In genomic region chr13:40777166-40777956, GRCh38 we compare ENCODE assay signal across 8 cellular contexts. TPM values are rescaled to one million over a fixed set of nuclear protein-coding genes. Genes with fewer than 3 reads are reported as not detected.
DNase-seq lines count a peak whose midpoint lies in the region; ATAC-seq and TF ChIP-seq lines count a peak whose summit lies in the region.

No MANE protein-coding gene starts in this region.

- TF ChIP-seq CTCF in AG09309 (IDR thresholded peaks at IDR 0.05; ENCODE audit: control insufficient read depth, insufficient read depth, low read depth, low read length, missing control alignments): peak; percentile 48
- no peak for TF ChIP-seq CTCF in lung (IDR thresholded peaks at IDR 0.05; ENCODE audit: control extremely low read depth, extremely low read depth)
- peak; percentile 65 for TF ChIP-seq CTCF in thoracic aorta (IDR thresholded peaks at IDR 0.05)

- peak overlapping the region; percentile 97 for H3K27ac Mint-ChIP-seq in T-helper 17 cell

- H3K4me1 Mint-ChIP-seq in T-helper 17 cell: peaks cover 31% of the 10 kb centered on the region

- H3K4me1 ChIP-seq in lung (ENCODE audit: control insufficient read depth in 2 of 2, insufficient read depth in 2 of 2, low read length in 2 of 2): peaks cover 0 to 3% of the 10 kb centered on the region in 2 donors
- peaks cover 0 to 8% of the 10 kb centered on the region in 2 donors for H3K4me1 ChIP-seq in thoracic aorta (ENCODE audit: control insufficient read depth in 1 of 2, low read depth in 2 of 2)

- H3K27me3 ChIP-seq in lung (ENCODE audit: control insufficient read depth, insufficient read depth): no peaks in the 10 kb centered on the region
- H3K27me3 ChIP-seq in thoracic aorta (replicated peaks; ENCODE audit: insufficient read depth): no peaks in the 10 kb centered on the region

- H3K9me3 ChIP-seq in T-helper 17 cell (ENCODE audit: control insufficient read depth, low read length, poor library complexity, severe bottlenecking): no peaks in the 10 kb centered on the region
- H3K9me3 ChIP-seq in lung (ENCODE audit: control insufficient read depth in 2 of 2, insufficient read depth in 1 of 2, low read length in 1 of 2): no peaks in the 10 kb centered on the region
- no peaks in the 10 kb centered on the region for H3K9me3 ChIP-seq in thoracic aorta

- no peaks in the 10 kb centered on the region for H3K36me3 Mint-ChIP-seq in T-helper 17 cell (ENCODE audit: low read depth)

- H3K27me3 Mint-ChIP-seq in T-helper 17 cell: no peaks in the 10 kb centered on the region

- H3K4me3 ChIP-seq in AG09309 (ENCODE audit: control insufficient read depth, low read depth, low read length) (no peak overlapping the region), lung (no peak overlapping the region), thoracic aorta (peak overlapping the region; percentile 57)

- H3K27ac ChIP-seq in lung (ENCODE audit: low read depth in 1 of 2, low read length in 1 of 2) (peak overlapping the region in 1 of 2 donors; percentile 56), thoracic aorta (no peak overlapping the region)

- DNase-seq in AG09309 (ENCODE audit: low read depth): no peak
- DNase-seq in NCI-H1092 treated with DMSO at 0.1 percent for 48 hours (lab: John Stamatoyannopoulos, UW): peak; percentile 66
- no peak for DNase-seq in T-helper 17 cell
- DNase-seq in dermis microvascular lymphatic vessel endothelial cell (ENCODE audit: low read depth in 2 of 2): peak; percentile 48 to 63
- peak; percentile 40 for DNase-seq in lung (ENCODE audit: low spot score)
- no peak for DNase-seq in thoracic aorta (ENCODE audit: low spot score)

- H3K4me3 Mint-ChIP-seq in T-helper 17 cell: peak overlapping the region; percentile 92

- H3K36me3 ChIP-seq in lung (ENCODE audit: control insufficient read depth in 2 of 2, insufficient read depth in 2 of 2, low read length in 2 of 2): no peaks in the 10 kb centered on the region
- H3K36me3 ChIP-seq in thoracic aorta: no peaks in the 10 kb centered on the region

- ATAC-seq in GM18502 (IDR thresholded peaks at IDR 0.05; ENCODE audit: poor library complexity, unreplicated experiment): peak; percentile 85
- peak; percentile 82 for ATAC-seq in HG02852 (IDR thresholded peaks at IDR 0.05; ENCODE audit: unreplicated experiment)
- peak; percentile 72 for ATAC-seq in T-helper 17 cell
- ATAC-seq in lung (ENCODE audit: insufficient read depth, low FRiP score): peak; percentile 73
- peak; percentile 59 for ATAC-seq in thoracic aorta (ENCODE audit: insufficient number of reproducible peaks, low FRiP score, low read depth)

- WGBS in lung, 2 donors: 18 to 25% methylated on average over 8 of the region's 8 CpGs

RNA-seq across cellular contexts. Expression of gene MRPS31, which starts 6.4 kb away (rescaled TPM):
- total RNA-seq in T-helper 17 cell (10 to 100 TPM; 13.0 to 15.8 TPM), dermis microvascular lymphatic vessel endothelial cell (6.1 and 8.5 TPM in 2 replicates), lung (10 to 100 TPM; 17.2 to 34.3 TPM), thoracic aorta (10 to 100 TPM; 11.4 to 13.7 TPM)
- polyA plus RNA-seq in lung: 10 to 100 TPM; 17.0 to 43.6 TPM

RNA-seq across cellular contexts. Expression of gene SLC25A15, which starts 12.1 kb away (rescaled TPM):
- total RNA-seq in T-helper 17 cell (1 to 10 TPM; 3.7 to 5.1 TPM), dermis microvascular lymphatic vessel endothelial cell (14.9 and 16.2 TPM in 2 replicates), lung (1 to 10 TPM; 8.1 to 8.6 TPM), thoracic aorta (10 to 100 TPM in 1 of 2 donors, 1 to 10 TPM in 1; 7.7 to 12.6 TPM)
- 1 to 10 TPM; 1.2 to 6.3 TPM for polyA plus RNA-seq in lung

Comparison
In these comparisons a context has a peak if more than half of its experiments do, and no peak if none do; other contexts are left out.
1. DNase-seq: peak in NCI-H1092 treated with DMSO at 0.1 percent for 48 hours (single experiment), dermis microvascular lymphatic vessel endothelial cell (2 of 2) and lung (single experiment); none in AG09309 (single experiment), T-helper 17 cell (0 of 3) and thoracic aorta (single experiment).
2. Peak in every context shown above with its lines, with median percentiles within 50 percentile points of each other: ATAC-seq.